ENCODE assay signal across 8 cellular contexts in genomic region chr1:87151500-87152421, GRCh38.
DNase-seq lines count a peak whose midpoint lies in the region; ATAC-seq and TF ChIP-seq lines count a peak whose summit lies in the region.

No MANE protein-coding gene starts in this region.

- H3K9me3 ChIP-seq in Panc1 (ENCODE audit: control insufficient read depth, insufficient read depth, low read depth, low read length) = no peaks in the 10 kb centered on the region

- POLR2A ChIA-PET in Panc1 (lab: Charles Lee) = no interaction called here

- H3K4me1 ChIP-seq in Panc1 (ENCODE audit: control insufficient read depth, insufficient read depth, low read length) = no peaks in the 10 kb centered on the region

- H3K27ac ChIP-seq in Panc1 (ENCODE audit: low read length) = no peak overlapping the region

- CTCF ChIA-PET in Panc1 (lab: Charles Lee) = interaction anchor here (0.5 kb wide), 1 partner anchor 129 kb away, joined by 6 read pairs; no protein-coding TSS in a partner anchor

- peak; percentile 59 for DNase-seq in activated CD4-positive, alpha-beta T cell treated with anti-CD3 and anti-CD28 coated beads for 48 hours
- DNase-seq in activated CD4-positive, alpha-beta T cell treated with anti-CD3 and anti-CD28 coated beads for 4 hours = no peak
- DNase-seq in Panc1 (ENCODE audit: low read depth, low spot score) = no peak
- DNase-seq in cardiac fibroblast (ENCODE audit: low read depth in 2 of 2) = peak; percentile 67 to 73
- DNase-seq in left kidney (ENCODE audit: low read depth, low spot score) = peak; percentile 92
- DNase-seq in stimulated activated CD4-positive, alpha-beta T cell treated with anti-CD3 and anti-CD28 coated beads, Interleukin-2, amount 100 ng/mL, for 48 hours = peak; percentile 18 to 28
- DNase-seq in GM03348 (ENCODE audit: low spot score) = no peak

- H3K4me3 ChIP-seq in Panc1 (ENCODE audit: low read depth in 2 of 2, low read length in 2 of 2) = peak overlapping the region; percentile 5 to 38; a peak in 3 of 4 replicates
- H3K4me3 ChIP-seq in cardiac fibroblast (replicated peaks in 1 of 2; ENCODE audit: low read depth in 2 of 2, low read length in 2 of 2) = peak overlapping the region; percentile 24 to 32

- ATAC-seq in HG03064 (IDR thresholded peaks at IDR 0.05; ENCODE audit: low read depth, unreplicated experiment) (peak; percentile 78), Panc1 (peak; percentile 98)

- BruUV-seq in Panc1 (replicated peaks; lab: Mats Ljungman, UMichigan) = no TSS peak

- no peaks in the 10 kb centered on the region for H3K36me3 ChIP-seq in Panc1 (ENCODE audit: control insufficient read depth, insufficient read depth, low read length)

- in situ Hi-C loops in Panc1 (cut with HindIII; ENCODE audit: low pct_unique_long_range_greater_than_20kb, low sequenced_read_pairs) = no loop called here

- TF ChIP-seq CTCF in Panc1 (IDR thresholded peaks at IDR 0.05) (peak; percentile 90), cardiac fibroblast (IDR thresholded peaks at IDR 0.05; ENCODE audit: low read depth, low read length) (peak; percentile 60)

- H3K27me3 ChIP-seq in Panc1 (ENCODE audit: control insufficient read depth, insufficient read depth, low read length) = no peaks in the 10 kb centered on the region

- intact Hi-C loops in Panc1 (cut with micrococcal nuclease; ENCODE audit: unreplicated experiment) = loop anchor here (10.0 kb wide), 1 partner anchor 1153 kb away; no protein-coding TSS in a partner anchor

Comparison
In these comparisons a context has a peak if more than half of its experiments do, and no peak if none do; other contexts are left out.
1. DNase-seq: peak in activated CD4-positive, alpha-beta T cell treated with anti-CD3 and anti-CD28 coated beads for 48 hours (single experiment), cardiac fibroblast (2 of 2), left kidney (single experiment) and stimulated activated CD4-positive, alpha-beta T cell treated with anti-CD3 and anti-CD28 coated beads, Interleukin-2, amount 100 ng/mL, for 48 hours (2 of 2); none in activated CD4-positive, alpha-beta T cell treated with anti-CD3 and anti-CD28 coated beads for 4 hours (0 of 2), Panc1 (single experiment) and GM03348 (single experiment).